In the genomic region with DNA sequence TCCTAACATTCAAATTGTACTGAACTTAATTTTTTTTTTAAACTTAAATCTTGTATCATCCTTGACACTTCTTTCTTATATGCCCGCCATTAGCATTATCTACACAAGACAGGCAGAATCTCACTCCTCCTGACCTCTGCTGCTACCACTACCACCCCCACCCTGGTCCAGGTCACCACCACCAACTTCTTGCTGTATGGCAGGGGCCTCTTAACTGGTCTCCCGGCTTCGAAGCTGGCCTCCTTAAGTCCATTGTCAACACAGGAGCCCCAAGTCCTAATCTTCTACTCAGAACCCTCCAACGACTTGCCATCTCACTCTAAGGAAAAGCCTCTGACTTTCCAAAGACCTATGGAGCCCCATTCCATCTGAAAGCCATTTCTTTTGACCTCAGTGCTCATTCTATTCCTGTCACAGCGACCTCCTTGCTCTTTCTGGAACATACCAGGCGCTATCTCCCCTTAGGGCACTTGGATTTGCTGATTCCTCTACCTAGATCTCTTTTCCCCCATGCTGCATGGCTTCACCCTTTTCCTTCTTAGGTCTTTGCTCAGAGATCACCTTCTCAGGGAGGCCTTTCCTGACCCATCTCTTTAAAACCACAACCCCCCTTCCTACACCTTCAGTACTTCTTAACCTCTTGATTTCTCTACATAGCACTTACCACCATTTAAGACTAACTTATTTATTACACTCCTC, we compare ENCODE assay signal across 1 cellular context.
TF ChIP-seq lines count a peak whose summit lies in the region.

No MANE protein-coding gene starts in this region.

TF ChIP-seq in H1, 55 proteins besides CTCF, POLR2A, EP300 and RAD21:
- TF ChIP-seq RNF2 (IDR thresholded peaks at IDR 0.05; ENCODE audit: borderline replicate concordance, low read depth, low read length, missing control alignments, poor library complexity, severe bottlenecking): no peak
- no peak for TF ChIP-seq JUN (IDR thresholded peaks at IDR 0.05; ENCODE audit: low read depth, low read length)
- no peak for TF ChIP-seq POU5F1 (IDR thresholded peaks at IDR 0.05; ENCODE audit: low read depth, low read length)
- no peak for TF ChIP-seq CBX5 (IDR thresholded peaks at IDR 0.05; ENCODE audit: low read depth, low read length)
- no peak for TF ChIP-seq BCL11A (IDR thresholded peaks at IDR 0.05; ENCODE audit: low read depth in 2 of 2, low read length in 2 of 2)
- no peak for TF ChIP-seq CHD2 (IDR thresholded peaks at IDR 0.05; ENCODE audit: low read length)
- TF ChIP-seq TAF1 (IDR thresholded peaks at IDR 0.05; ENCODE audit: low read depth, low read length): no peak
- no peak for TF ChIP-seq SP2 (IDR thresholded peaks at IDR 0.05; ENCODE audit: low read length)
- TF ChIP-seq, protein P1, sequence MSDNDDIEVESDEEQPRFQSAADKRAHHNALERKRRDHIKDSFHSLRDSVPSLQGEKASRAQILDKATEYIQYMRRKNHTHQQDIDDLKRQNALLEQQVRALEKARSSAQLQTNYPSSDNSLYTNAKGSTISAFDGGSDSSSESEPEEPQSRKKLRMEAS (IDR thresholded peaks at IDR 0.05): no peak
- no peak for TF ChIP-seq RBBP5 (IDR thresholded peaks at IDR 0.05; ENCODE audit: borderline replicate concordance, low read depth, low read length)
- no peak for TF ChIP-seq TEAD4 (IDR thresholded peaks at IDR 0.05; ENCODE audit: low read depth, low read length)
- TF ChIP-seq CHD1 (IDR thresholded peaks at IDR 0.05; ENCODE audit: low read depth, low read length): no peak
- TF ChIP-seq FOSL1 (IDR thresholded peaks at IDR 0.05; ENCODE audit: insufficient read depth, low read depth, low read length): no peak
- no peak for TF ChIP-seq KDM1A (IDR thresholded peaks at IDR 0.05; ENCODE audit: borderline replicate concordance, low read length)
- TF ChIP-seq, protein P2, sequence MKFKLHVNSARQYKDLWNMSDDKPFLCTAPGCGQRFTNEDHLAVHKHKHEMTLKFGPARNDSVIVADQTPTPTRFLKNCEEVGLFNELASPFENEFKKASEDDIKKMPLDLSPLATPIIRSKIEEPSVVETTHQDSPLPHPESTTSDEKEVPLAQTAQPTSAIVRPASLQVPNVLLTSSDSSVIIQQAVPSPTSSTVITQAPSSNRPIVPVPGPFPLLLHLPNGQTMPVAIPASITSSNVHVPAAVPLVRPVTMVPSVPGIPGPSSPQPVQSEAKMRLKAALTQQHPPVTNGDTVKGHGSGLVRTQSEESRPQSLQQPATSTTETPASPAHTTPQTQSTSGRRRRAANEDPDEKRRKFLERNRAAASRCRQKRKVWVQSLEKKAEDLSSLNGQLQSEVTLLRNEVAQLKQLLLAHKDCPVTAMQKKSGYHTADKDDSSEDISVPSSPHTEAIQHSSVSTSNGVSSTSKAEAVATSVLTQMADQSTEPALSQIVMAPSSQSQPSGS (IDR thresholded peaks at IDR 0.05; ENCODE audit: low read length): no peak
- TF ChIP-seq CBX8 (IDR thresholded peaks at IDR 0.05; ENCODE audit: borderline replicate concordance, low read depth, low read length): no peak
- TF ChIP-seq BRCA1 (IDR thresholded peaks at IDR 0.05; ENCODE audit: low read depth, low read length): no peak
